Comparison of ENCODE assay signal across 12 cellular contexts in the genomic region with DNA sequence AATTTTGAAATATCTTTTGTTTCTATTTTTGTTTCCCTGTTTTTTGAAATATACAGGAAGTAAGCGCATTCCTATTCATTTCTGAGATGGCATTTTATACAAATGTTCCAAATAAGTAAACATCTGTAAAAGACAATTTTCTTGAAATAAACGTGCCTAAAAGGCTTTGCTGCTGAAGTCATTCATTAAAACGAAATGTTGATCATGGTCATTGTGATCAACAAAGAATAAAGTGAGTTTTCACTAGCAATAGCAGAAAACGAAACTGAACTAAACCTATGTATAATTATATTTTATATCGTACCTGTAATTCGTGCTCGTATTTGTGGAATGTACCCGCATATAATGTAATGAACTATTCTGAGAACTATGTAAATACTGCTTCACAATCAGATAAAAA.
A peak's percentile ranks its signal among the peaks of the same experiment; 100 is the strongest.
DNase-seq lines count a peak whose midpoint lies in the region; ATAC-seq, FAIRE-seq and TF ChIP-seq lines count a peak whose summit lies in the region.
"Had no signal": no experiment of that assay in that cellular context is flagged by ENCODE, and none has a peak within 500 bp of the region (broad histone marks: within the 10 kb centered on the region; RNA-seq: fewer than 3 reads in every experiment).

No MANE protein-coding gene starts in this region.

- no peak for ATAC-seq in IMR-90 (ENCODE audit: low read depth)
- ATAC-seq in activated T-cell treated with anti-CD3 and anti-CD28 coated beads, Interleukin-2, amount 50 U/mL, for 4 hours = no peak
- no peak for ATAC-seq in HG03196 (IDR thresholded peaks at IDR 0.05; ENCODE audit: unreplicated experiment)
- ATAC-seq: natural killer cell treated with Interleukin-12 subunit alpha and Interleukin-12 subunit beta and Interleukin-15 and Interleukin-18, amount 100 ng/mL, for 72 hours had no signal

- no peak overlapping the region for H2AK9ac ChIP-seq in IMR-90 (replicated peaks; ENCODE audit: low read depth, low read length, poor library complexity)

- no peak overlapping the region for H3K4me3 Mint-ChIP-seq in astrocyte (ENCODE audit: unreplicated experiment)
- no peak overlapping the region for H3K4me3 Mint-ChIP-seq in activated T-cell treated with anti-CD3 and anti-CD28 coated beads, Interleukin-2, amount 50 U/mL, for 4 hours
- H3K4me3 Mint-ChIP-seq: CD8-positive, alpha-beta memory T cell; natural killer cell treated with Interleukin-12 subunit alpha and Interleukin-12 subunit beta and Interleukin-15 and Interleukin-18, amount 100 ng/mL, for 72 hours had no signal

- no peaks in the 10 kb centered on the region for H3K9me1 ChIP-seq in IMR-90 (ENCODE audit: insufficient read depth, low read length)

- H2AK5ac ChIP-seq in IMR-90 (ENCODE audit: low read depth, low read length) = no peak overlapping the region

- H4K20me1 ChIP-seq in IMR-90 (ENCODE audit: insufficient read depth, low read length) (no peaks in the 10 kb centered on the region), astrocyte (ENCODE audit: insufficient read depth, low read length) (no peaks in the 10 kb centered on the region)

- H3K36me3 Mint-ChIP-seq in astrocyte (ENCODE audit: low read depth, unreplicated experiment) = peaks cover 7% of the 10 kb centered on the region
- H3K36me3 Mint-ChIP-seq in activated T-cell treated with anti-CD3 and anti-CD28 coated beads, Interleukin-2, amount 50 U/mL, for 4 hours (ENCODE audit: insufficient read depth) = no peaks in the 10 kb centered on the region
- H3K36me3 Mint-ChIP-seq: natural killer cell treated with Interleukin-12 subunit alpha and Interleukin-12 subunit beta and Interleukin-15 and Interleukin-18, amount 100 ng/mL, for 72 hours had no signal

- no peak overlapping the region for H3K14ac ChIP-seq in IMR-90 (replicated peaks; ENCODE audit: low read depth, low read length)

- H2BK20ac ChIP-seq in IMR-90 (ENCODE audit: low read depth, low read length) = no peak overlapping the region

- POLR2A ChIA-PET in IMR-90 (lab: Charles Lee; ENCODE audit: unreplicated experiment) = no interaction called here

- WGBS in IMR-90 (ENCODE audit: extremely low coverage in 2 of 2, insufficient read length in 1 of 2), 2 experiments = no CpG with 5 or more reads among the region's 8 CpGs
- WGBS in spleen, 5 donors = 56 to 80% (median 71%) methylated on average over 8 of the region's 8 CpGs

- TF ChIP-seq CTCF in IMR-90 (conservative IDR thresholded peaks at IDR 0.05; ENCODE audit: low read depth, low read length) = no peak
- TF ChIP-seq CTCF in astrocyte (IDR thresholded peaks at IDR 0.05; ENCODE audit: insufficient read depth, low read depth, low read length) = no peak
- no peak for TF ChIP-seq CTCF in kidney (IDR thresholded peaks at IDR 0.05; ENCODE audit: borderline replicate concordance, extremely low read depth, insufficient read depth)
- no peak for TF ChIP-seq CTCF in spleen (IDR thresholded peaks at IDR 0.05 in 8 of 11, conservative IDR thresholded peaks at IDR 0.05 in 3 of 11)

- no peak overlapping the region for H3K18ac ChIP-seq in IMR-90 (ENCODE audit: low read depth, low read length)

- no peak overlapping the region for H3K4ac ChIP-seq in IMR-90 (ENCODE audit: low read depth, low read length)

- CTCF ChIA-PET in IMR-90 (lab: Yijun Ruan, JAX) = interaction anchor here (1.3 kb wide), 1 partner anchor 281 kb away, joined by 3 read pairs; no protein-coding TSS in a partner anchor

- dilution Hi-C loops in IMR-90 (cut with HindIII; ENCODE audit: low sequenced_read_pairs, unreplicated experiment) = no loop called here

- no peaks in the 10 kb centered on the region for H3K79me2 ChIP-seq in astrocyte (ENCODE audit: insufficient read depth, low read length)

- peaks cover 3% of the 10 kb centered on the region for H3K9me3 Mint-ChIP-seq in astrocyte (ENCODE audit: unreplicated experiment)
- H3K9me3 Mint-ChIP-seq in activated T-cell treated with anti-CD3 and anti-CD28 coated beads, Interleukin-2, amount 50 U/mL, for 4 hours = peaks cover 8% of the 10 kb centered on the region
- H3K9me3 Mint-ChIP-seq: natural killer cell treated with Interleukin-12 subunit alpha and Interleukin-12 subunit beta and Interleukin-15 and Interleukin-18, amount 100 ng/mL, for 72 hours had no signal

- no peaks in the 10 kb centered on the region for H3K27me3 ChIP-seq in IMR-90 (ENCODE audit: control insufficient read depth, insufficient read depth, low read length)
- no peaks in the 10 kb centered on the region for H3K27me3 ChIP-seq in astrocyte (ENCODE audit: insufficient read depth, low read length)
- no peaks in the 10 kb centered on the region for H3K27me3 ChIP-seq in spleen (replicated peaks in 1 of 7)

- peak overlapping the region; percentile 50 for H2BK5ac ChIP-seq in IMR-90 (ENCODE audit: low read depth, low read length, poor library complexity, severe bottlenecking)

- H3K4me1 Mint-ChIP-seq in astrocyte (ENCODE audit: low read depth, unreplicated experiment) = peaks cover 31% of the 10 kb centered on the region
- H3K4me1 Mint-ChIP-seq in activated T-cell treated with anti-CD3 and anti-CD28 coated beads, Interleukin-2, amount 50 U/mL, for 4 hours (ENCODE audit: low read depth) = no peaks in the 10 kb centered on the region
- H3K4me1 Mint-ChIP-seq: CD8-positive, alpha-beta memory T cell had no signal

- H3K9me3 ChIP-seq in IMR-90 (ENCODE audit: control insufficient read depth, insufficient read depth, low read length) (peaks cover 2% of the 10 kb centered on the region), astrocyte (ENCODE audit: insufficient read depth, low read depth, low read length) (no peaks in the 10 kb centered on the region), kidney (ENCODE audit: control insufficient read depth in 1 of 2, low read length in 2 of 2) (no peaks in the 10 kb centered on the region), spleen (no peaks in the 10 kb centered on the region)

- H3K27ac Mint-ChIP-seq in astrocyte (ENCODE audit: unreplicated experiment) = peak overlapping the region; percentile 16
- H3K27ac Mint-ChIP-seq: CD8-positive, alpha-beta memory T cell; natural killer cell treated with Interleukin-12 subunit alpha and Interleukin-12 subunit beta and Interleukin-15 and Interleukin-18, amount 100 ng/mL, for 72 hours had no signal

- H3K23ac ChIP-seq in IMR-90 (ENCODE audit: low read depth, low read length) = no peak overlapping the region

- H3K4me1 ChIP-seq in IMR-90 (ENCODE audit: control insufficient read depth, insufficient read depth, low read length) (peaks cover 11% of the 10 kb centered on the region), astrocyte (ENCODE audit: insufficient read depth, low read length) (peaks cover 4% of the 10 kb centered on the region), kidney (ENCODE audit: control insufficient read depth in 1 of 2, insufficient read depth in 1 of 2, low read depth in 1 of 2, low read length in 2 of 2) (peaks cover 0 to 9% of the 10 kb centered on the region in 2 donors), spleen (peaks cover 0 to 35% (median 19%) of the 10 kb centered on the region in 6 donors)

- H3K36me3 ChIP-seq in IMR-90 (ENCODE audit: control insufficient read depth, insufficient read depth, low read length) (no peaks in the 10 kb centered on the region), astrocyte (ENCODE audit: insufficient read depth, low read length) (no peaks in the 10 kb centered on the region), kidney (ENCODE audit: control insufficient read depth in 1 of 2, insufficient read depth in 2 of 2, low read length in 2 of 2) (no peaks in the 10 kb centered on the region), spleen (no peaks in the 10 kb centered on the region)

- H3K56ac ChIP-seq in IMR-90 (ENCODE audit: extremely low read depth, insufficient read depth, low read length) = no peak overlapping the region

- H4K91ac ChIP-seq in IMR-90 (ENCODE audit: insufficient read depth, low read depth, low read length) = no peak overlapping the region

- peaks cover 0 to 6% of the 10 kb centered on the region in 2 experiments; a peak in 1 of 4 replicates for H3K79me1 ChIP-seq in IMR-90 (ENCODE audit: low read depth in 1 of 2, low read length in 2 of 2)

- no peak for TF ChIP-seq RAD21 in IMR-90 (IDR thresholded peaks at IDR 0.05; ENCODE audit: low read length)

- no TSS peak for BruUV-seq in IMR-90 (replicated peaks; lab: Mats Ljungman, UMichigan)

- in situ Hi-C loops in IMR-90 (cut with MboI; ENCODE audit: low sequenced_read_pairs) = no loop called here

- H3K4me2 ChIP-seq in IMR-90 (ENCODE audit: low read depth, low read length) = peak overlapping the region; percentile 95
- peak overlapping the region; percentile 57 for H3K4me2 ChIP-seq in astrocyte (ENCODE audit: low read length)

- H4K8ac ChIP-seq in IMR-90 (ENCODE audit: low read depth in 2 of 2, low read length in 2 of 2) = no peak overlapping the region

- H4K5ac ChIP-seq in IMR-90 (ENCODE audit: low read depth, low read length) = no peak overlapping the region

- H3K9ac ChIP-seq in IMR-90 (ENCODE audit: low read depth, low read length) = peak overlapping the region; percentile 7; the same call in 1 of the 2 replicates
- peak overlapping the region; percentile 19 for H3K9ac ChIP-seq in astrocyte (ENCODE audit: low read length)
- no peak overlapping the region for H3K9ac ChIP-seq in kidney (ENCODE audit: low read length in 2 of 2)

- no peak overlapping the region for H2BK120ac ChIP-seq in IMR-90 (ENCODE audit: low read depth, low read length)

- H3K4me3 ChIP-seq in IMR-90 (ENCODE audit: insufficient read depth, low read depth, low read length) (no peak overlapping the region; the same call in 1 of the 2 replicates), astrocyte (ENCODE audit: insufficient read depth, low read depth, low read length) (no peak overlapping the region), kidney (ENCODE audit: low read length in 2 of 2) (peak overlapping the region; percentile 1 to 26), spleen (peak overlapping the region in 3 of 8 donors; percentile 5 to 26 (median 16))

- H2AFZ ChIP-seq in IMR-90 (replicated peaks; ENCODE audit: low read length, poor library complexity) (no peak overlapping the region), astrocyte (ENCODE audit: low read depth, low read length) (no peak overlapping the region)

- TF ChIP-seq POLR2A in IMR-90 (IDR thresholded peaks at IDR 0.05; ENCODE audit: low read depth, low read length) = no peak
- TF ChIP-seq POLR2A in spleen (IDR thresholded peaks at IDR 0.05) = no peak

- no peaks in the 10 kb centered on the region for H3K27me3 Mint-ChIP-seq in astrocyte (ENCODE audit: low read depth, unreplicated experiment)
- H3K27me3 Mint-ChIP-seq in activated T-cell treated with anti-CD3 and anti-CD28 coated beads, Interleukin-2, amount 50 U/mL, for 4 hours (ENCODE audit: low read depth) = no peaks in the 10 kb centered on the region

- H3K27ac ChIP-seq in IMR-90 (ENCODE audit: insufficient read depth, low read length) (no peak overlapping the region), astrocyte (ENCODE audit: low read depth, low read length) (no peak overlapping the region), kidney (ENCODE audit: low read depth in 2 of 2, low read length in 2 of 2) (no peak overlapping the region), spleen (peak overlapping the region in 5 of 8 donors; percentile 31 to 51 (median 39)), caudate nucleus (ENCODE audit: low read depth, low read length) (no peak overlapping the region)

- no peak for DNase-seq in IMR-90
- DNase-seq in astrocyte (ENCODE audit: low read depth) = no peak
- DNase-seq in kidney = no peak
- DNase-seq in spleen = no peak
- no peak for DNase-seq in activated T-cell treated with anti-CD3 and anti-CD28 coated beads, Interleukin-2, amount 50 U/mL, for 4 hours
- DNase-seq in OCI-M2 (lab: John Stamatoyannopoulos, UW; ENCODE audit: unreplicated experiment) = no peak
- no peak for DNase-seq in caudate nucleus (lab: John Stamatoyannopoulos, UW)
- DNase-seq: CD8-positive, alpha-beta memory T cell; MM.1S; NCI-H510A treated with DMSO at 0.1 percent for 48 hours had no signal

- FAIRE-seq in astrocyte (lab: Jason Lieb, UNC) (no peak), kidney (lab: Jason Lieb, UNC) (no peak)

- intact Hi-C loops in IMR-90 (cut with micrococcal nuclease) = no loop called here
- intact Hi-C loops in kidney (cut with DNase I) = no loop called here
- intact Hi-C loops in spleen (cut with DNase I; ENCODE audit: low total_unique reads) = no loop called here

- H2BK15ac ChIP-seq in IMR-90 (ENCODE audit: low read depth, low read length) = no peak overlapping the region

Comparison
In these comparisons a context has a peak if more than half of its experiments do, and no peak if none do; other contexts are left out.
1. H3K27ac ChIP-seq: peak in spleen (5 of 8); none in IMR-90 (single experiment), astrocyte (single experiment), kidney (0 of 2) and caudate nucleus (single experiment).
2. H3K4me3 ChIP-seq: peak in kidney (2 of 2); none in IMR-90 (single experiment) and astrocyte (single experiment).
3. H3K9ac ChIP-seq: peak in IMR-90 (single experiment) and astrocyte (single experiment); none in kidney (0 of 2).